Comparison of ENCODE assay signal across 29 cellular contexts in the genomic region with DNA sequence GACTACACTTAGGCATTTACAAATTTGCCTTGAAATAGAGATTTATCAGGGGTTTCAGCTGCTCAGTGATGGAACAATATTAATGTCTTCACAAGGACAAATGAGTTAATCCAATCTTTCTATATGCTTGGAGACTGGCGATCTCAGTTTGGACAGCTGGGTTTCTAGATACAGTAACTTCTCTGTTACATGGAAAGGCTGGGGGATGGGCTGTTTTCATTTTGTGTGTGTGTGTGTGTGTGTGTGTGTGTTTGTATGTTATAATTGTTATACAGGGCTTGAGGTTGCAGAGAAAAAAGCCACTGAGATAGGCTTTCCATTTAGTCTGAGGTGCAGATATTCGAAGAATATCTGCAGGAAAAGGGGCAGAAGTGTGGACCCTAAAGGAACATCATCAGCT.
"Had no signal": no experiment of that assay in that cellular context is flagged by ENCODE, and none has a peak within 500 bp of the region (broad histone marks: within the 10 kb centered on the region; RNA-seq: fewer than 3 reads in every experiment).

No MANE protein-coding gene starts in this region.

- H3K27ac ChIP-seq: adrenal gland, body of pancreas, colonic mucosa, WERI-Rb-1 had no signal

- H3K4me1 Mint-ChIP-seq: activated B cell treated with CpG ODN at 0.5 μM for 24 hours; activated naive CD4-positive, alpha-beta T cell treated with anti-CD3 and anti-CD28 coated beads, Interleukin-2, amount 50 U/mL, for 24 hours; activated naive CD8-positive, alpha-beta T cell treated with anti-CD3 and anti-CD28 coated beads for 36 hours; activated naive CD8-positive, alpha-beta T cell treated with anti-CD3 and anti-CD28 coated beads, Interleukin-2, amount 50 U/mL, for 24 hours; T-helper 17 cell had no signal

- H3K27me3 Mint-ChIP-seq: activated B cell treated with CpG ODN at 0.5 μM for 24 hours; activated CD8-positive, alpha-beta T cell treated with anti-CD3 and anti-CD28 coated beads for 36 hours; activated naive CD8-positive, alpha-beta T cell treated with anti-CD3 and anti-CD28 coated beads, Interleukin-2, amount 50 U/mL, for 24 hours; T-helper 17 cell had no signal

- H3K4me3 Mint-ChIP-seq: activated B cell treated with CpG ODN at 0.5 μM for 24 hours; activated CD8-positive, alpha-beta T cell treated with anti-CD3 and anti-CD28 coated beads for 36 hours; activated naive CD4-positive, alpha-beta T cell treated with anti-CD3 and anti-CD28 coated beads for 36 hours; activated naive CD4-positive, alpha-beta T cell treated with anti-CD3 and anti-CD28 coated beads, Interleukin-2, amount 50 U/mL, for 24 hours; activated naive CD8-positive, alpha-beta T cell treated with anti-CD3 and anti-CD28 coated beads for 36 hours; activated naive CD8-positive, alpha-beta T cell treated with anti-CD3 and anti-CD28 coated beads, Interleukin-2, amount 50 U/mL, for 24 hours; activated T-helper 1 cell treated with anti-CD3 and anti-CD28 coated beads, Interleukin-12 subunit alpha, Interleukin-12 subunit beta, Interleukin-2, Interleukin-4 antibody, amounts not matched to agents 30 ng/mL and 10 ng/mL and 1 ng/mL, durations not matched to agents 14 hours and 24 hours and 36 hours; endodermal cell; T-helper 17 cell; T-helper 2 cell treated with Interferon-gamma antibody and Interleukin-4, amounts not matched to agents 5 μg/mL and 100 μg/mL, for 36 hours had no signal

- H3K27me3 ChIP-seq: adrenal gland, body of pancreas, colonic mucosa had no signal

- DNase-seq: activated B cell treated with CpG ODN at 0.5 μM for 24 hours; activated CD4-positive, alpha-beta T cell treated with anti-CD3 and anti-CD28 coated beads for 48 hours; activated CD4-positive, alpha-beta T cell treated with anti-CD3 and anti-CD28 coated beads, Interleukin-2, amount 50 U/mL, for 1 hour; activated CD4-positive, alpha-beta T cell treated with anti-CD3 and anti-CD28 coated beads, Interleukin-2, amount 50 U/mL, for 48 hours; activated CD8-positive, alpha-beta memory T cell treated with anti-CD3 and anti-CD28 coated beads for 24 hours; activated CD8-positive, alpha-beta T cell treated with anti-CD3 and anti-CD28 coated beads for 36 hours; activated effector memory CD4-positive, alpha-beta T cell treated with anti-CD3 and anti-CD28 coated beads, Interleukin-2, amount 50 U/mL, for 16 hours; activated naive CD4-positive, alpha-beta T cell treated with anti-CD3 and anti-CD28 coated beads for 36 hours; activated naive CD8-positive, alpha-beta T cell treated with anti-CD3 and anti-CD28 coated beads for 36 hours; activated naive CD8-positive, alpha-beta T cell treated with anti-CD3 and anti-CD28 coated beads, Interleukin-2, amount 50 U/mL, for 24 hours; activated T-cell treated with anti-CD3 and anti-CD28 coated beads, Interleukin-2, amount 50 U/mL, for 1 hour; activated T-cell treated with anti-CD3 and anti-CD28 coated beads, Interleukin-2, amount 50 U/mL, for 48 hours; adrenal gland; aorta; body of pancreas; colonic mucosa; effector memory CD4-positive, alpha-beta T cell; endodermal cell; foreskin fibroblast; T-helper 1 cell; T-helper 17 cell; T1000; WERI-Rb-1 had no signal

- ATAC-seq: activated CD4-positive, CD25-positive, alpha-beta regulatory T cell treated with anti-CD3 and anti-CD28 coated beads, Interleukin-2, amount 50 U/mL, for 24 hours; activated CD8-positive, alpha-beta T cell treated with anti-CD3 and anti-CD28 coated beads for 36 hours; activated naive CD8-positive, alpha-beta T cell treated with anti-CD3 and anti-CD28 coated beads, Interleukin-2, amount 50 U/mL, for 24 hours; body of pancreas; esophagus mucosa; T-helper 17 cell had no signal

- H3K4me1 ChIP-seq: adrenal gland, body of pancreas, colonic mucosa had no signal

- H3K27ac Mint-ChIP-seq: activated B cell treated with CpG ODN at 0.5 μM for 24 hours; activated CD8-positive, alpha-beta T cell treated with anti-CD3 and anti-CD28 coated beads for 36 hours; activated naive CD4-positive, alpha-beta T cell treated with anti-CD3 and anti-CD28 coated beads for 36 hours; activated naive CD4-positive, alpha-beta T cell treated with anti-CD3 and anti-CD28 coated beads, Interleukin-2, amount 50 U/mL, for 24 hours; activated naive CD8-positive, alpha-beta T cell treated with anti-CD3 and anti-CD28 coated beads for 36 hours; activated naive CD8-positive, alpha-beta T cell treated with anti-CD3 and anti-CD28 coated beads, Interleukin-2, amount 50 U/mL, for 24 hours; activated T-helper 1 cell treated with anti-CD3 and anti-CD28 coated beads, Interleukin-12 subunit alpha, Interleukin-12 subunit beta, Interleukin-2, Interleukin-4 antibody, amounts not matched to agents 30 ng/mL and 10 ng/mL and 1 ng/mL, durations not matched to agents 14 hours and 24 hours and 36 hours; activated T-helper 2 cell treated with anti-CD3 and anti-CD28 coated beads, Interferon-gamma antibody, Interleukin-2, Interleukin-4, amounts not matched to agents 10 μg/mL and 5 μg/mL and 100 μg/mL, durations not matched to agents 14 hours and 24 hours and 36 hours; endodermal cell; T-helper 17 cell; T-helper 2 cell treated with Interferon-gamma antibody and Interleukin-4, amounts not matched to agents 5 μg/mL and 100 μg/mL, for 36 hours had no signal

- H3K9me3 ChIP-seq: adrenal gland, body of pancreas, colonic mucosa had no signal

- H3K36me3 Mint-ChIP-seq: activated naive CD4-positive, alpha-beta T cell treated with anti-CD3 and anti-CD28 coated beads, Interleukin-2, amount 50 U/mL, for 24 hours; activated naive CD8-positive, alpha-beta T cell treated with anti-CD3 and anti-CD28 coated beads for 36 hours had no signal
